Comparison of ENCODE assay signal across 8 cellular contexts in the genomic region with DNA sequence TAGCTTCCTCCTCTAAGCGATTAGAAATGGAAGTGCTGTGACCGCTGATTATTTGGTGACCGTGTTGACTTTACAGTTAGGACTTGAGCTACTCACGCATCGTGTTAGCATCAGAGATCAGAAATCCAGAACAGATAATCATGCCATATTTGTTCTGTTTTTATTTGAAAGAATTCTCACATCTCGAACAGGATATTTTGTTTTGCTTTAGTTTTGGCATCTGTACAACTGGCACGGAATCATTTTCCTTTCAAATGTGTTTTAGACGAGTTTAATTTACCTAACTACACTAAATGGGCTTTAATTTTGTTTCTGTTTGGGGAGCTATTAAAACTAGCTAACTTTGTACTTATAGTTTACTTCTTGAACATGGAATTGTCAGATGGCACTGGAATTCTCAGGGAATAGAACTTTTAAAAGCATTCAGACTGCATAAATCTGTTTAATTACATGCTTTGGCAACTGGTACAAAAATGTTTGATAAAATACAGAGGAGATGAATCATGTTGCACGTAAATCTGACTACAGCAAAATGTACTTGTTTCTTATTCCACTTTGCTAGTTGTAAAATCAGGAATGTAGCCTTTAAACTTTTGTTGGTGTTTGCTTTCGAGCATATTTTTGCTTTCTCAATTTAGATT. TPM values are rescaled to one million over a fixed set of nuclear protein-coding genes. Genes with fewer than 3 reads are reported as not detected.
DNase-seq lines count a peak whose midpoint lies in the region; ATAC-seq and TF ChIP-seq lines count a peak whose summit lies in the region.

No MANE protein-coding gene starts in this region.

- H2AFZ ChIP-seq in trophoblast cell (ENCODE audit: insufficient read depth, low read length, poor library complexity): no peak overlapping the region

- peaks cover 10% of the 10 kb centered on the region for H3K79me2 ChIP-seq in trophoblast cell (ENCODE audit: control insufficient read depth, insufficient read depth, low read length, poor library complexity)

- peak overlapping the region; percentile 91 for H3K27ac ChIP-seq in SJSA1
- H3K27ac ChIP-seq in trophoblast cell (ENCODE audit: low read depth, low read length): peak overlapping the region; percentile 98

- no peaks in the 10 kb centered on the region for H3K27me3 ChIP-seq in SJSA1 (replicated peaks)
- H3K27me3 ChIP-seq in trophoblast cell (ENCODE audit: insufficient read depth, low read length): no peaks in the 10 kb centered on the region

- peak overlapping the region; percentile 88 for H4K91ac ChIP-seq in trophoblast cell (ENCODE audit: low read depth, low read length)

- H3K4me2 ChIP-seq in trophoblast cell (ENCODE audit: low read length): peak overlapping the region; percentile 51

- no peak overlapping the region for H3K23ac ChIP-seq in trophoblast cell (ENCODE audit: low read length)

- H2AK5ac ChIP-seq in trophoblast cell (ENCODE audit: low read length): no peak overlapping the region

- peaks cover 12% of the 10 kb centered on the region for H3K79me1 ChIP-seq in trophoblast cell (ENCODE audit: low read length)

- peak overlapping the region; percentile 98 for H4K8ac ChIP-seq in trophoblast cell (ENCODE audit: low read depth, low read length)

- peak; percentile 18 for TF ChIP-seq POLR2A in erythroblast (IDR thresholded peaks at IDR 0.05; ENCODE audit: low read length)

- H3K36me3 ChIP-seq in SJSA1 (peaks cover 59% of the 10 kb centered on the region), trophoblast cell (ENCODE audit: control insufficient read depth in 1 of 2, insufficient read depth in 2 of 2, low read length in 2 of 2) (no peaks in the 10 kb centered on the region)

- no peak overlapping the region for H4K12ac ChIP-seq in trophoblast cell (ENCODE audit: low read depth, low read length)

- H3K9ac ChIP-seq in trophoblast cell (ENCODE audit: low read length): peak overlapping the region; percentile 85

- peak overlapping the region; percentile 92 for H2BK5ac ChIP-seq in trophoblast cell (ENCODE audit: low read depth, low read length, poor library complexity)

- peak overlapping the region; percentile 67 for H2BK120ac ChIP-seq in trophoblast cell (ENCODE audit: insufficient read depth, low read length, poor library complexity)

- no CpG with 5 or more reads among the region's 10 CpGs for WGBS in trophoblast cell (ENCODE audit: extremely low coverage, insufficient coverage, insufficient read length)

- H3K14ac ChIP-seq in trophoblast cell (ENCODE audit: low read length): peak overlapping the region; percentile 74

- no peak overlapping the region for H2BK12ac ChIP-seq in trophoblast cell (ENCODE audit: low read length)

- peak overlapping the region; percentile 99 for H3K18ac ChIP-seq in trophoblast cell (ENCODE audit: low read length)

- H3K9me3 ChIP-seq in SJSA1 (replicated peaks) (no peaks in the 10 kb centered on the region), trophoblast cell (ENCODE audit: insufficient read depth, low read depth, low read length) (no peaks in the 10 kb centered on the region)

- H3K4me1 ChIP-seq in SJSA1 (replicated peaks): peaks cover 28% of the 10 kb centered on the region
- H3K4me1 ChIP-seq in trophoblast cell (ENCODE audit: control insufficient read depth in 1 of 2, insufficient read depth in 2 of 2, low read length in 2 of 2): no peaks in the 10 kb centered on the region

- H3K4me3 ChIP-seq in SJSA1 (peak overlapping the region; percentile 90), trophoblast cell (ENCODE audit: low read depth, low read length) (peak overlapping the region; percentile 87)

- H3K4ac ChIP-seq in trophoblast cell (ENCODE audit: low read depth, low read length): peak overlapping the region; percentile 43

- no peak for ATAC-seq in HG02571 (IDR thresholded peaks at IDR 0.05; ENCODE audit: unreplicated experiment)

- peak; percentile 42 for DNase-seq in NCI-H1105 treated with DMSO at 0.1 percent for 48 hours (lab: John Stamatoyannopoulos, UW)
- no peak for DNase-seq in NCI-H1105 (lab: John Stamatoyannopoulos, UW)
- no peak for DNase-seq in SJSA1 (ENCODE audit: low read depth in 1 of 2, low spot score in 2 of 2)
- no peak for DNase-seq in erythroblast (lab: John Stamatoyannopoulos, UW)
- peak; percentile 36 to 44 for DNase-seq in trophoblast cell
- no peak for DNase-seq in NCI-H2107 (lab: John Stamatoyannopoulos, UW)
- no peak for DNase-seq in NCI-H2227 treated with DMSO at 0.1 percent for 48 hours (lab: John Stamatoyannopoulos, UW)

RNA-seq across cellular contexts. Expression of gene ITPRID2, which starts 1.4 kb away (rescaled TPM):
- 89.4 and 109 TPM in 2 replicates for total RNA-seq in SJSA1 (2014; rRNA removed; shearing (Covaris generic))
- polyA plus RNA-seq in trophoblast cell (2013): 109 and 111 TPM in 2 replicates

Comparison
In these comparisons a context has a peak if more than half of its experiments do, and no peak if none do; other contexts are left out.
1. DNase-seq: peak in NCI-H1105 treated with DMSO at 0.1 percent for 48 hours (single experiment) and trophoblast cell (2 of 2); none in NCI-H1105 (single experiment), SJSA1 (0 of 2), erythroblast (0 of 2), NCI-H2107 (single experiment) and NCI-H2227 treated with DMSO at 0.1 percent for 48 hours (single experiment).